In genomic region chr2:2673406-2673805, GRCh38 we compare ENCODE assay signal across 1 cellular context.
TF ChIP-seq lines count a peak whose summit lies in the region.

No MANE protein-coding gene starts in this region.

TF ChIP-seq in WTC11, 78 proteins besides CTCF, POLR2A, EP300 and RAD21 (continued from another document):
- no peak for TF ChIP-seq SMAD4 (CRISPR knock-in tag; IDR thresholded peaks at IDR 0.05)
- TF ChIP-seq, protein P1, sequence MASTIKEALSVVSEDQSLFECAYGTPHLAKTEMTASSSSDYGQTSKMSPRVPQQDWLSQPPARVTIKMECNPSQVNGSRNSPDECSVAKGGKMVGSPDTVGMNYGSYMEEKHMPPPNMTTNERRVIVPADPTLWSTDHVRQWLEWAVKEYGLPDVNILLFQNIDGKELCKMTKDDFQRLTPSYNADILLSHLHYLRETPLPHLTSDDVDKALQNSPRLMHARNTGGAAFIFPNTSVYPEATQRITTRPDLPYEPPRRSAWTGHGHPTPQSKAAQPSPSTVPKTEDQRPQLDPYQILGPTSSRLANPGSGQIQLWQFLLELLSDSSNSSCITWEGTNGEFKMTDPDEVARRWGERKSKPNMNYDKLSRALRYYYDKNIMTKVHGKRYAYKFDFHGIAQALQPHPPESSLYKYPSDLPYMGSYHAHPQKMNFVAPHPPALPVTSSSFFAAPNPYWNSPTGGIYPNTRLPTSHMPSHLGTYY (CRISPR knock-in tag; IDR thresholded peaks at IDR 0.05) = no peak
- TF ChIP-seq TP53 (CRISPR knock-in tag; IDR thresholded peaks at IDR 0.05) = no peak
- no peak for TF ChIP-seq TEAD4 (CRISPR knock-in tag; IDR thresholded peaks at IDR 0.05)
- no peak for TF ChIP-seq ZNF416 (CRISPR knock-in tag; IDR thresholded peaks at IDR 0.05)
- TF ChIP-seq GABPB1 (CRISPR knock-in tag; IDR thresholded peaks at IDR 0.05) = no peak
